ENCODE assay signal across 1 cellular context in the genomic region with DNA sequence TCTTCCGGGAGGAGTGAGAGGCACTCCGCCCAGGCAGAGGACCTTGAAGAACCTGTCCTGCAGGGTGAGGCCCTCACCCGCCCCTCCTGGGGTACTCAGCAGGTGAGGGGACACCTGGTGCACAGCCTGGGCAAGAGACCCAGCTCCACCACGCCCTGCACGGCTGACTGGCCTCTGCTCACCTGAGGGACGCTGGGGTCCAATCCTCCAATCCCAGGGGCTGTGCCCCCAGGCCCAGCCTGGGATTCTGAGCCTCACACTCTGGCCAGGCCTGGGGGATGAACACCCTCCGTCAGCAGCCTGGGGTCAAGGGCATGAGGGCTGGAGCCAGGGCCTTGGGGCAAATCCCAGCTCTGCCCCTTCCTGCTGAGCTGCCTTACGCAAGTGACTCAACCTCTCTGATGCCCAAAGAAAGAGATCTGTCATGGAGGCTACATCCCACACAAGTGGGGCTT.
TF ChIP-seq lines count a peak whose summit lies in the region.

No MANE protein-coding gene starts in this region.

TF ChIP-seq in HepG2, 621 proteins besides CTCF, POLR2A, EP300 and RAD21 (continues in another document):
- no peak for TF ChIP-seq ONECUT2 (CRISPR knock-in tag; IDR thresholded peaks at IDR 0.05)
- no peak for TF ChIP-seq KLF15 (CRISPR knock-in tag; IDR thresholded peaks at IDR 0.05; ENCODE audit: borderline replicate concordance)
- no peak for TF ChIP-seq CC2D1A (CRISPR knock-in tag; IDR thresholded peaks at IDR 0.05)
- TF ChIP-seq MXI1 (IDR thresholded peaks at IDR 0.05; ENCODE audit: borderline replicate concordance, low read depth, low read length): no peak
- no peak for TF ChIP-seq RXRB (CRISPR knock-in tag; IDR thresholded peaks at IDR 0.05; ENCODE audit: borderline replicate concordance)
- TF ChIP-seq, protein P1, sequence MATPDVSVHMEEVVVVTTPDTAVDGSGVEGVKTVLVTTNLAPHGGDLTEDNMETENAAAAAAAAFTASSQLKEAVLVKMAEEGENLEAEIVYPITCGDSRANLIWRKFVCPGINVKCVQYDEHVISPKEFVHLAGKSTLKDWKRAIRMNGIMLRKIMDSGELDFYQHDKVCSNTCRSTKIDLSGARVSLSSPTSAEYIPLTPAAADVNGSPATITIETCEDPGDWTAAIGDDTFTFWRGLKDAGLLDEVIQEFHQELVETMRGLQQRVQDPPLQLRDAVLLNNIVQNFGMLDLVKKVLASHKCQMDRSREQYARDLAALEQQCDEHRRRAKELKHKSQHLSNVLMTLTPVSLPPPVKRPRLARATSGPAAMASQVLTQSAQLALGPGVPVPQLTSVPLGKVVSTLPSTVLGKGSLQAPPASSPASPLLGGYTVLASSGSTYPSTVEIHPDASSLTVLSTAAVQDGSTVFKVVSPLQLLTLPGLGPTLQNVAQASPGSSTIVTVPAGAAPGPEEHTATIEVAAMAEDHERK (CRISPR knock-in tag; IDR thresholded peaks at IDR 0.05; ENCODE audit: low read depth): no peak
- peak; percentile 40 for TF ChIP-seq ZNF687 (CRISPR knock-in tag; IDR thresholded peaks at IDR 0.05)
- peak; percentile 32; the same call in 1 of the 2 replicates for TF ChIP-seq HDAC2 (CRISPR knock-in tag; IDR thresholded peaks at IDR 0.05)
- TF ChIP-seq ZNF710 (CRISPR knock-in tag; IDR thresholded peaks at IDR 0.05; ENCODE audit: borderline replicate concordance): 0 out of 2 replicates have a peak, but pooled peaks have one; percentile 30
- TF ChIP-seq NRL (CRISPR knock-in tag; IDR thresholded peaks at IDR 0.05; ENCODE audit: borderline replicate concordance): peak; percentile 37; the same call in 1 of the 2 replicates
- 0 out of 2 replicates have a peak, but pooled peaks have one; percentile 4 for TF ChIP-seq CBX5 (CRISPR knock-in tag; IDR thresholded peaks at IDR 0.05; ENCODE audit: borderline replicate concordance)
- no peak for TF ChIP-seq KMT2A (CRISPR knock-in tag; IDR thresholded peaks at IDR 0.05)
- no peak for TF ChIP-seq ZNF432 (CRISPR knock-in tag; IDR thresholded peaks at IDR 0.05; ENCODE audit: borderline replicate concordance)
- TF ChIP-seq KAT7 (CRISPR knock-in tag; IDR thresholded peaks at IDR 0.05; ENCODE audit: borderline replicate concordance): no peak
- peak; percentile 97 for TF ChIP-seq ZMYM3 (CRISPR knock-in tag; IDR thresholded peaks at IDR 0.05)
- TF ChIP-seq ZNF574 (CRISPR knock-in tag; IDR thresholded peaks at IDR 0.05): no peak
- no peak for TF ChIP-seq JUN (CRISPR knock-in tag; IDR thresholded peaks at IDR 0.05)
- no peak for TF ChIP-seq NFE2L1 (CRISPR knock-in tag; IDR thresholded peaks at IDR 0.05; ENCODE audit: borderline replicate concordance)
- no peak for TF ChIP-seq CBFB (CRISPR knock-in tag; IDR thresholded peaks at IDR 0.05)
- no peak for TF ChIP-seq ZNF781 (CRISPR knock-in tag; IDR thresholded peaks at IDR 0.05; ENCODE audit: borderline replicate concordance, not compliant biosample characterization)
- TF ChIP-seq ZNF3 (CRISPR knock-in tag; IDR thresholded peaks at IDR 0.05): no peak
- TF ChIP-seq NFYB (CRISPR knock-in tag; IDR thresholded peaks at IDR 0.05): no peak
- peak; percentile 57 for TF ChIP-seq HDAC1 (CRISPR knock-in tag; IDR thresholded peaks at IDR 0.05)
- TF ChIP-seq BHLHE40 (IDR thresholded peaks at IDR 0.05; ENCODE audit: low read length): no peak
- no peak for TF ChIP-seq ZNF280D (CRISPR knock-in tag; IDR thresholded peaks at IDR 0.05)
- TF ChIP-seq ZNF839 (CRISPR knock-in tag; IDR thresholded peaks at IDR 0.05; ENCODE audit: borderline replicate concordance): no peak
- TF ChIP-seq AGO1 (IDR thresholded peaks at IDR 0.05; ENCODE audit: low read depth, low read length, poor library complexity, severe bottlenecking): no peak
- no peak for TF ChIP-seq ZSCAN25 (CRISPR knock-in tag; IDR thresholded peaks at IDR 0.05)
- TF ChIP-seq ZFX (CRISPR knock-in tag; IDR thresholded peaks at IDR 0.05; ENCODE audit: low read depth): 0 out of 2 replicates have a peak, but pooled peaks have one; percentile 26
- TF ChIP-seq MAZ (IDR thresholded peaks at IDR 0.05; ENCODE audit: borderline replicate concordance, low read depth, low read length): no peak
- no peak for TF ChIP-seq MAZ (CRISPR knock-in tag; IDR thresholded peaks at IDR 0.05; ENCODE audit: low read depth)
- no peak for TF ChIP-seq ZNF546 (CRISPR knock-in tag; conservative IDR thresholded peaks at IDR 0.05)
- TF ChIP-seq GABPB1 (CRISPR knock-in tag; IDR thresholded peaks at IDR 0.05): no peak
- TF ChIP-seq, protein P2, sequence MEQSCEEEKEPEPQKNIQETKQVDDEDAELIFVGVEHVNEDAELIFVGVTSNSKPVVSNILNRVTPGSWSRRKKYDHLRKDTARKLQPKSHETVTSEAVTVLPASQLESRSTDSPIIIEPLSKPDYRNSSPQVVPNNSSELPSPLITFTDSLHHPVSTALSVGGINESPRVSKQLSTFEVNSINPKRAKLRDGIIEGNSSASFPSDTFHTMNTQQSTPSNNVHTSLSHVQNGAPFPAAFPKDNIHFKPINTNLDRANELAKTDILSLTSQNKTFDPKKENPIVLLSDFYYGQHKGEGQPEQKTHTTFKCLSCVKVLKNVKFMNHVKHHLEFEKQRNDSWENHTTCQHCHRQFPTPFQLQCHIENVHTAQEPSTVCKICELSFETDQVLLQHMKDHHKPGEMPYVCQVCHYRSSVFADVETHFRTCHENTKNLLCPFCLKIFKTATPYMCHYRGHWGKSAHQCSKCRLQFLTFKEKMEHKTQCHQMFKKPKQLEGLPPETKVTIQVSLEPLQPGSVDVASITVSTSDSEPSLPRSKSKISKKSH (CRISPR knock-in tag; IDR thresholded peaks at IDR 0.05; ENCODE audit: borderline replicate concordance): peak; percentile 36; the same call in 1 of the 2 replicates
- TF ChIP-seq MXD1 (CRISPR knock-in tag; IDR thresholded peaks at IDR 0.05): peak; percentile 71; the same call in 1 of the 2 replicates
